ENCODE assay signal across 10 cellular contexts in the genomic region with DNA sequence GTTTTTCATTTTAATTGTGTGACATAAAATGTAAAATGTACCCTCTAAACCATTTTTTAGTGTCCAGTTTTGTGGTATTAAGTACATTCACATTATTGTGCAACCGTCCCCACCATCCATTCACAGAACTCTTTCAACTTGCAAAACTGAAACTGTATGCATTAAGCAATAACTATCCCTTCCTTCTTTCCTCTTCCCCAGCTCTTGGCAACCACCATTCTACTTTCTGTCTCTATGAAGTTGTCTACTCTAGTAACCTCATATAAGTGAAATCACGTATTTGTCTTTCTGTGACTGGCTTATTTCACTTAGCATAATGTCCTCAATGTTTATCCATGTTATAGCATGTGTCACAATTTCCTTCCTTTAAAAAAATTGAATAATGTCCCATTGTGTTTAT.
A peak's percentile ranks its signal among the peaks of the same experiment; 100 is the strongest.
DNase-seq lines count a peak whose midpoint lies in the region; ATAC-seq, FAIRE-seq and TF ChIP-seq lines count a peak whose summit lies in the region.
"Had no signal": no experiment of that assay in that cellular context is flagged by ENCODE, and none has a peak within 500 bp of the region (broad histone marks: within the 10 kb centered on the region; RNA-seq: fewer than 3 reads in every experiment).

No MANE protein-coding gene starts in this region.

- TF ChIP-seq CTCF in Calu3 (IDR thresholded peaks at IDR 0.05; ENCODE audit: unreplicated experiment) = no peak

- intact Hi-C loops in Calu3 (cut with micrococcal nuclease; ENCODE audit: unreplicated experiment) = loop anchor here (5.0 kb wide), 2 partner anchors 77 to 493 kb away; no protein-coding TSS in a partner anchor

- no peaks in the 10 kb centered on the region for H3K9me3 Mint-ChIP-seq in Calu3 (ENCODE audit: low read depth, unreplicated experiment)

- peaks cover 6% of the 10 kb centered on the region for H3K36me3 Mint-ChIP-seq in Calu3 (ENCODE audit: insufficient read depth, unreplicated experiment)

- DNase-seq in Calu3 (no peak), dermis microvascular lymphatic vessel endothelial cell (ENCODE audit: low read depth in 2 of 2) (peak; percentile 53 to 68), NCI-H2081 treated with DMSO at 0.1 percent for 48 hours (lab: John Stamatoyannopoulos, UW) (no peak), frontal cortex (ENCODE audit: low spot score in 2 of 2) (no peak), NCI-H774 (lab: John Stamatoyannopoulos, UW) (no peak)
- DNase-seq: COR-L47 had no signal

- H3K4me1 Mint-ChIP-seq in Calu3 (ENCODE audit: low read depth, unreplicated experiment) = peaks cover 17% of the 10 kb centered on the region

- H3K4me3 Mint-ChIP-seq in Calu3 (ENCODE audit: low read depth, unreplicated experiment) = no peak overlapping the region

- no peak for FAIRE-seq in frontal cortex (lab: Jason Lieb, UNC)
- FAIRE-seq: keratinocyte had no signal

- BruUV-seq in Calu3 (replicated peaks; lab: Mats Ljungman, UMichigan) = no TSS peak

- CTCF ChIA-PET in Calu3 (lab: Charles Lee) = no interaction called here

- H3K27ac Mint-ChIP-seq in Calu3 (ENCODE audit: unreplicated experiment) = peak overlapping the region; percentile 22

- H3K27me3 Mint-ChIP-seq in Calu3 (ENCODE audit: unreplicated experiment) = no peaks in the 10 kb centered on the region

- ATAC-seq in GM21381 (IDR thresholded peaks at IDR 0.05; ENCODE audit: unreplicated experiment) (peak; percentile 75), HG03469 (IDR thresholded peaks at IDR 0.05; ENCODE audit: unreplicated experiment) (peak; percentile 61), HG02588 (IDR thresholded peaks at IDR 0.05; ENCODE audit: unreplicated experiment) (no peak)

Comparison
In these comparisons a context has a peak if more than half of its experiments do, and no peak if none do; other contexts are left out.
1. DNase-seq: peak in dermis microvascular lymphatic vessel endothelial cell (2 of 2); none in Calu3 (single experiment), NCI-H2081 treated with DMSO at 0.1 percent for 48 hours (single experiment), frontal cortex (0 of 2) and NCI-H774 (single experiment).